ENCODE assay signal across 19 cellular contexts in genomic region chr1:36391271-36391670, GRCh38. TPM values are rescaled to one million over a fixed set of nuclear protein-coding genes. Genes with fewer than 3 reads are reported as not detected.
DNase-seq lines count a peak whose midpoint lies in the region; TF ChIP-seq lines count a peak whose summit lies in the region.
"Had no signal": no experiment of that assay in that cellular context is flagged by ENCODE, and none has a peak within 500 bp of the region (broad histone marks: within the 10 kb centered on the region; RNA-seq: fewer than 3 reads in every experiment).

No MANE protein-coding gene starts in this region.

- H3K4me1 ChIP-seq in OCI-LY7 (ENCODE audit: insufficient read depth, low read length, poor library complexity, severe bottlenecking) (peaks cover 94% of the 10 kb centered on the region), stomach smooth muscle (ENCODE audit: control insufficient read depth, insufficient read depth, low read length) (peaks cover 40% of the 10 kb centered on the region)

- CTCF ChIA-PET in activated naive CD4-positive, alpha-beta T cell treated with anti-CD3 and anti-CD28 coated beads for 36 hours (lab: Charles Lee), result interaction anchor here (0.7 kb wide), 1 partner anchor 1204 kb away, joined by 3 read pairs; the partner anchor contains the start of gene GNL2
- CTCF ChIA-PET in OCI-LY7 (lab: Charles Lee; ENCODE audit: unreplicated experiment), result no interaction called here

- peak overlapping the region; percentile 89 for H3K4me2 ChIP-seq in OCI-LY7 (ENCODE audit: low read length)

- POLR2A ChIA-PET in OCI-LY7 (lab: Charles Lee), result interaction anchor here (0.8 to 1.2 kb wide), 2 partner anchors 9 to 23 kb away, joined by 3 read pairs; no protein-coding TSS in a partner anchor

- H3K4me1 Mint-ChIP-seq in activated naive CD4-positive, alpha-beta T cell treated with anti-CD3 and anti-CD28 coated beads for 36 hours (ENCODE audit: low read depth), result peaks cover 40% of the 10 kb centered on the region
- H3K4me1 Mint-ChIP-seq in dendritic cell treated with granulocyte-macrophage colony-stimulating factor and Interleukin-4, amounts not matched to agents 40 ng/mL and 50 ng/mL, for 4 days (ENCODE audit: low read depth), result peaks cover 66% of the 10 kb centered on the region

- peak overlapping the region; percentile 98 for H3K27ac ChIP-seq in OCI-LY7 (ENCODE audit: low read depth, low read length, poor library complexity, severe bottlenecking)
- H3K27ac ChIP-seq in stomach smooth muscle (ENCODE audit: low read length), result peak overlapping the region; percentile 24
- H3K27ac ChIP-seq: pancreas had no signal

- peaks cover 23% of the 10 kb centered on the region for H3K36me3 Mint-ChIP-seq in activated naive CD4-positive, alpha-beta T cell treated with anti-CD3 and anti-CD28 coated beads for 36 hours (ENCODE audit: low read depth)
- peaks cover 61% of the 10 kb centered on the region for H3K36me3 Mint-ChIP-seq in dendritic cell treated with granulocyte-macrophage colony-stimulating factor and Interleukin-4, amounts not matched to agents 40 ng/mL and 50 ng/mL, for 4 days (ENCODE audit: low read depth)

- H3K4me3 Mint-ChIP-seq in activated naive CD4-positive, alpha-beta T cell treated with anti-CD3 and anti-CD28 coated beads for 36 hours, result no peak overlapping the region
- H3K4me3 Mint-ChIP-seq in dendritic cell treated with granulocyte-macrophage colony-stimulating factor and Interleukin-4, amounts not matched to agents 40 ng/mL and 50 ng/mL, for 4 days, result no peak overlapping the region
- H3K4me3 Mint-ChIP-seq: CD8-positive, alpha-beta T cell; naive thymus-derived CD4-positive, alpha-beta T cell had no signal

- no peaks in the 10 kb centered on the region for H3K27me3 Mint-ChIP-seq in activated naive CD4-positive, alpha-beta T cell treated with anti-CD3 and anti-CD28 coated beads for 36 hours (ENCODE audit: low read depth)
- H3K27me3 Mint-ChIP-seq in dendritic cell treated with granulocyte-macrophage colony-stimulating factor and Interleukin-4, amounts not matched to agents 40 ng/mL and 50 ng/mL, for 4 days, result no peaks in the 10 kb centered on the region
- H3K27me3 Mint-ChIP-seq: naive thymus-derived CD4-positive, alpha-beta T cell had no signal

- H3K9me3 Mint-ChIP-seq in activated naive CD4-positive, alpha-beta T cell treated with anti-CD3 and anti-CD28 coated beads for 36 hours, result no peaks in the 10 kb centered on the region
- H3K9me3 Mint-ChIP-seq in dendritic cell treated with granulocyte-macrophage colony-stimulating factor and Interleukin-4, amounts not matched to agents 40 ng/mL and 50 ng/mL, for 4 days, result no peaks in the 10 kb centered on the region
- H3K9me3 Mint-ChIP-seq: CD8-positive, alpha-beta T cell; naive thymus-derived CD4-positive, alpha-beta T cell had no signal

- no peak for DNase-seq in activated naive CD4-positive, alpha-beta T cell treated with anti-CD3 and anti-CD28 coated beads for 36 hours
- no peak for DNase-seq in activated naive CD4-positive, alpha-beta T cell treated with Interleukin-2 at 50 U/mL for 16 hours
- peak; percentile 62 for DNase-seq in OCI-LY7 (ENCODE audit: low spot score)
- no peak for DNase-seq in NCI-H82 (lab: John Stamatoyannopoulos, UW)
- DNase-seq in NCI-H1930 (lab: John Stamatoyannopoulos, UW), result no peak
- DNase-seq in DMS53 (lab: John Stamatoyannopoulos, UW), result no peak
- DNase-seq: ACHN; CD8-positive, alpha-beta T cell; DMS79; mesenchymal stem cell; naive thymus-derived CD4-positive, alpha-beta T cell; NCI-H1048; NCI-H2029 treated with DMSO at 0.1 percent for 48 hours; NCI-H510A; pancreas; substantia nigra; SW 1271 had no signal

- no TSS peak for BruUV-seq in OCI-LY7 (replicated peaks; lab: Mats Ljungman, UMichigan)

- no peaks in the 10 kb centered on the region for H3K9me2 ChIP-seq in OCI-LY7 (ENCODE audit: insufficient read depth, low read length)

- intact Hi-C loops in activated naive CD4-positive, alpha-beta T cell treated with anti-CD3 and anti-CD28 coated beads for 36 hours (cut with micrococcal nuclease), result no loop called here
- intact Hi-C loops in OCI-LY7 (cut with micrococcal nuclease; ENCODE audit: unreplicated experiment), result no loop called here
- intact Hi-C loops in dendritic cell treated with granulocyte-macrophage colony-stimulating factor and Interleukin-4, amounts not matched to agents 40 ng/mL and 50 ng/mL, for 4 days (cut with micrococcal nuclease), result no loop called here

- no peak overlapping the region for H3K9ac ChIP-seq in stomach smooth muscle (ENCODE audit: low read length in 2 of 2)

- H3K27me3 ChIP-seq in stomach smooth muscle (ENCODE audit: control insufficient read depth in 1 of 2, insufficient read depth in 2 of 2, low read length in 2 of 2), result no peaks in the 10 kb centered on the region
- H3K27me3 ChIP-seq: pancreas had no signal

- peaks cover 50% of the 10 kb centered on the region; the same call in 1 of the 2 replicates for H3K79me2 ChIP-seq in OCI-LY7 (ENCODE audit: insufficient read depth, low read depth, low read length)

- H3K4me3 ChIP-seq in OCI-LY7 (ENCODE audit: low read depth, low read length, poor library complexity, severe bottlenecking), result peak overlapping the region; percentile 51
- no peak overlapping the region for H3K4me3 ChIP-seq in stomach smooth muscle (ENCODE audit: low read length in 2 of 2)
- H3K4me3 ChIP-seq: pancreas had no signal

- peak overlapping the region; percentile 44 for H3K27ac Mint-ChIP-seq in activated naive CD4-positive, alpha-beta T cell treated with anti-CD3 and anti-CD28 coated beads for 36 hours
- peak overlapping the region; percentile 100 for H3K27ac Mint-ChIP-seq in dendritic cell treated with granulocyte-macrophage colony-stimulating factor and Interleukin-4, amounts not matched to agents 40 ng/mL and 50 ng/mL, for 4 days
- H3K27ac Mint-ChIP-seq: CD8-positive, alpha-beta T cell had no signal

- H4K20me1 ChIP-seq in OCI-LY7 (ENCODE audit: insufficient read depth, low read length), result no peaks in the 10 kb centered on the region

- H3K36me3 ChIP-seq in OCI-LY7 (ENCODE audit: insufficient read depth, low read length) (peaks cover 52% of the 10 kb centered on the region), stomach smooth muscle (ENCODE audit: control insufficient read depth in 2 of 2, insufficient read depth in 2 of 2, low read length in 2 of 2) (peaks cover 26 to 32% of the 10 kb centered on the region in 2 donors)

- H3K9me3 ChIP-seq in OCI-LY7 (ENCODE audit: low read length), result no peaks in the 10 kb centered on the region
- H3K9me3 ChIP-seq in stomach smooth muscle (ENCODE audit: control insufficient read depth in 2 of 2, low read length in 2 of 2), result no peaks in the 10 kb centered on the region
- H3K9me3 ChIP-seq: pancreas had no signal

- no peak overlapping the region for H2AFZ ChIP-seq in OCI-LY7 (ENCODE audit: low read length)

- TF ChIP-seq CTCF in OCI-LY7 (conservative IDR thresholded peaks at IDR 0.05; ENCODE audit: low read length), result no peak

RNA-seq across cellular contexts. Expression of gene STK40, which starts 5.5 kb away (rescaled TPM):
- total RNA-seq in activated naive CD4-positive, alpha-beta T cell treated with anti-CD3 and anti-CD28 coated beads for 36 hours, result 10 to 100 TPM; 39.6 to 40.6 TPM
- 41.9 and 43.8 TPM in 2 replicates for total RNA-seq in OCI-LY7 (2014; rRNA removed; shearing (Covaris generic))
- 81.9 and 83.9 TPM in 2 replicates for total RNA-seq in OCI-LY7 (2022)

RNA-seq across cellular contexts. Expression of gene LSM10, which starts 6.4 kb away (rescaled TPM):
- total RNA-seq in activated naive CD4-positive, alpha-beta T cell treated with anti-CD3 and anti-CD28 coated beads for 36 hours, result 10 to 100 TPM; 33.5 to 36.5 TPM
- total RNA-seq in OCI-LY7 (2014; rRNA removed; shearing (Covaris generic)), result 42.3 and 43.2 TPM in 2 replicates
- 132 and 133 TPM in 2 replicates for total RNA-seq in OCI-LY7 (2022)

RNA-seq across cellular contexts. Expression of gene OSCP1, which starts 59.0 kb away (rescaled TPM):
- total RNA-seq in activated naive CD4-positive, alpha-beta T cell treated with anti-CD3 and anti-CD28 coated beads for 36 hours, result 1 to 10 TPM; 2.2 to 2.6 TPM
- 0.82 and 1.4 TPM in 2 replicates for total RNA-seq in OCI-LY7 (2014; rRNA removed; shearing (Covaris generic))
- total RNA-seq in OCI-LY7 (2022), result 2.0 and 3.5 TPM in 2 replicates
